In genomic region chr4:82900016-82900334, GRCh38 we compare ENCODE assay signal across 1 cellular context.
TF ChIP-seq lines count a peak whose summit lies in the region.

No MANE protein-coding gene starts in this region.

TF ChIP-seq in K562, 482 proteins besides CTCF, POLR2A, EP300 and RAD21 (continued from another document):
- TF ChIP-seq AFF1 (IDR thresholded peaks at IDR 0.05; ENCODE audit: low read depth in 1 of 2, partially characterized antibody in 2 of 2), result peak in 1 of 2 experiments; percentile 80
- peak; percentile 86; the same call in 1 of the 2 replicates for TF ChIP-seq NKRF (IDR thresholded peaks at IDR 0.05; ENCODE audit: borderline replicate concordance)
- no peak for TF ChIP-seq PHF20 (IDR thresholded peaks at IDR 0.05; ENCODE audit: partially characterized antibody)
- TF ChIP-seq DIDO1 (tag; IDR thresholded peaks at IDR 0.05; ENCODE audit: low read depth), result no peak
- 0 out of 4 replicates have a peak, but pooled peaks of 1 of the 2 experiments have one; percentile 35 for TF ChIP-seq TRIM24 (IDR thresholded peaks at IDR 0.05)
- 0 out of 2 replicates have a peak, but pooled peaks have one; percentile 7 for TF ChIP-seq ZNF431 (CRISPR knock-in tag; IDR thresholded peaks at IDR 0.05)
- TF ChIP-seq TAL1 (IDR thresholded peaks at IDR 0.05), result 0 out of 2 replicates have a peak, but pooled peaks have one; percentile 17
- no peak for TF ChIP-seq ATF3 (IDR thresholded peaks at IDR 0.05)
- 0 out of 2 replicates have a peak, but pooled peaks have one; percentile 24 for TF ChIP-seq ATF3 (CRISPR knock-in tag; conservative IDR thresholded peaks at IDR 0.05)
- TF ChIP-seq NCOA1 (IDR thresholded peaks at IDR 0.05; ENCODE audit: low read depth), result 0 out of 2 replicates have a peak, but pooled peaks have one; percentile 35
- peak in 1 of 2 experiments; percentile 62; a peak in 1 of 4 replicates for TF ChIP-seq BCLAF1 (IDR thresholded peaks at IDR 0.05; ENCODE audit: borderline replicate concordance in 1 of 2, control insufficient read depth in 1 of 2, low read depth in 2 of 2, low read length in 1 of 2)
- peak in 1 of 2 experiments; percentile 71; a peak in 1 of 4 replicates for TF ChIP-seq HDAC1 (IDR thresholded peaks at IDR 0.05)
- TF ChIP-seq LARP7 (IDR thresholded peaks at IDR 0.05), result peak; percentile 94
- no peak for TF ChIP-seq JUNB (CRISPR knock-in tag; conservative IDR thresholded peaks at IDR 0.05)
- 0 out of 2 replicates have a peak, but pooled peaks have one; percentile 45 for TF ChIP-seq ZC3H8 (IDR thresholded peaks at IDR 0.05)
- TF ChIP-seq NFIC (IDR thresholded peaks at IDR 0.05), result peak; percentile 14; the same call in 1 of the 2 replicates
- TF ChIP-seq ZNF407 (IDR thresholded peaks at IDR 0.05; ENCODE audit: low read depth), result peak; percentile 43; the same call in 1 of the 2 replicates
- no peak for TF ChIP-seq GABPB1 (CRISPR knock-in tag; IDR thresholded peaks at IDR 0.05)
- peak; percentile 64 for TF ChIP-seq GATA2 (CRISPR knock-in tag; IDR thresholded peaks at IDR 0.05)
